Comparison of ENCODE assay signal across 21 cellular contexts in the genomic region with DNA sequence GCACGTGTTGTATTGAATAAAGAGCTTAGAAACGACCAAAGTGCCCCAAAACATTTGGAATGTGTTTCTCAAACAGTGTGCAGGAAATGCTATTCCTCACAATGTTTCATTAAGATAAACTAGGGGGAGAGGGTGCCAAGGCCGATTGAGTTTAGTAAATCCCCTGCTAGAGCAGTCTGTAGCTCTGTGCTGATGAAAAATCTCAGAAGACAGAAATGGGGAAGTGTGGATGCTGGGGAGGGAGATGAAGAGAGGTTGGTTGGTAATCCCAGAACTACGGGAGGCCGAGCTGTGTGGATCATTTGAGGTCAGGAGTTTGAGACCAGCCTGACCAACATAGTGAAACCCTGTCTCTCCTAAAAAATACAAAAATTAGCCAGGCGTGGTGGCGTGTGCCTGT.
DNase-seq lines count a peak whose midpoint lies in the region; ATAC-seq, FAIRE-seq and TF ChIP-seq lines count a peak whose summit lies in the region.
"Had no signal": no experiment of that assay in that cellular context is flagged by ENCODE, and none has a peak within 500 bp of the region (broad histone marks: within the 10 kb centered on the region; RNA-seq: fewer than 3 reads in every experiment).

No MANE protein-coding gene starts in this region.

- FAIRE-seq in GM12878 (lab: Jason Lieb, UNC): no peak
- FAIRE-seq: RCC 7860 had no signal

- H3K9me3 Mint-ChIP-seq in activated CD8-positive, alpha-beta T cell treated with anti-CD3 and anti-CD28 coated beads for 36 hours: no peaks in the 10 kb centered on the region
- no peaks in the 10 kb centered on the region for H3K9me3 Mint-ChIP-seq in activated CD8-positive, alpha-beta T cell treated with anti-CD3 and anti-CD28 coated beads, Interleukin-2, amount 10 ng/mL, durations not matched to agents 7 days and 5 days (ENCODE audit: insufficient read depth)
- H3K9me3 Mint-ChIP-seq in neural crest cell: no peaks in the 10 kb centered on the region

- TF ChIP-seq POLR2A in GM12878 (IDR thresholded peaks at IDR 0.05; ENCODE audit: low read depth, low read length): no peak
- no peak for TF ChIP-seq POLR2A in gastroesophageal sphincter (IDR thresholded peaks at IDR 0.05)

- H3K9me3 ChIP-seq in KOPT-K1 (ENCODE audit: insufficient read depth, low read length, poor library complexity, severe bottlenecking) (no peaks in the 10 kb centered on the region), GM12878 (replicated peaks; ENCODE audit: control insufficient read depth, insufficient read depth, low read length) (no peaks in the 10 kb centered on the region), gastroesophageal sphincter (no peaks in the 10 kb centered on the region)
- H3K9me3 ChIP-seq: A549, MG63 had no signal

- POLR2A ChIA-PET in activated CD8-positive, alpha-beta T cell treated with anti-CD3 and anti-CD28 coated beads for 36 hours (lab: Charles Lee): interaction anchor here (1.1 to 1.5 kb wide), 2 partner anchors 11 to 42 kb away, joined by 3 to 5 read pairs; no protein-coding TSS in a partner anchor
- POLR2A ChIA-PET in activated CD8-positive, alpha-beta T cell treated with anti-CD3 and anti-CD28 coated beads, Interleukin-2, amount 10 ng/mL, durations not matched to agents 7 days and 5 days (lab: Charles Lee): interaction anchor here (1.1 kb wide), 1 partner anchor 109 kb away, joined by 3 read pairs; no protein-coding TSS in a partner anchor
- POLR2A ChIA-PET in GM12878 (lab: Charles Lee): no interaction called here

- H3K79me2 ChIP-seq in GM12878 (ENCODE audit: control insufficient read depth, insufficient read depth, low read length): no peaks in the 10 kb centered on the region

- H3K4me1 ChIP-seq in GM12878 (ENCODE audit: control insufficient read depth, insufficient read depth, low read length) (peaks cover 35% of the 10 kb centered on the region), gastroesophageal sphincter (peaks cover 0 to 19% (median 0%) of the 10 kb centered on the region in 3 donors)
- H3K4me1 ChIP-seq: A549 had no signal

- H3K27ac ChIP-seq in KOPT-K1 (ENCODE audit: low read depth, low read length, poor library complexity, severe bottlenecking) (peak overlapping the region; percentile 29), GM12878 (ENCODE audit: control insufficient read depth, insufficient read depth) (no peak overlapping the region), gastroesophageal sphincter (no peak overlapping the region)
- H3K27ac ChIP-seq: A549, C4-2B, HL-60 had no signal

- no peak for TF ChIP-seq CTCF in activated CD8-positive, alpha-beta T cell treated with anti-CD3 and anti-CD28 coated beads for 36 hours (IDR thresholded peaks at IDR 0.05)
- no peak for TF ChIP-seq CTCF in GM12878 (IDR thresholded peaks at IDR 0.05 in 2 of 3, conservative IDR thresholded peaks at IDR 0.05 in 1 of 3; ENCODE audit: control insufficient read depth in 2 of 3, extremely low read depth in 1 of 3, insufficient read depth in 1 of 3, low read depth in 3 of 3, low read length in 3 of 3)
- TF ChIP-seq CTCF in neural crest cell (conservative IDR thresholded peaks at IDR 0.05): no peak
- no peak for TF ChIP-seq CTCF in gastroesophageal sphincter (IDR thresholded peaks at IDR 0.05)

- no peak for TF ChIP-seq RAD21 in GM12878 (IDR thresholded peaks at IDR 0.05; ENCODE audit: insufficient read depth, low read depth, low read length)

- WGBS in GM12878 (ENCODE audit: insufficient coverage, insufficient replicate concordance, low lambda C conversion rate, missing lambda C conversion rate): 30% methylated on average over 7 of the region's 7 CpGs
- 51 to 57% methylated on average over 5 to 7 of the region's 7 CpGs for WGBS in gastroesophageal sphincter (ENCODE audit: low coverage in 1 of 2), 2 donors

- in situ Hi-C loops in GM12878 (cut with MboI): no loop called here

- SMC1A ChIA-PET in GM12878 (lab: Charles Lee; ENCODE audit: uncharacterized antibody, unreplicated experiment): interaction anchor here (0.7 kb wide), 1 partner anchor 290 kb away, joined by 3 read pairs; no protein-coding TSS in a partner anchor

- TF ChIP-seq EP300 in GM12878 (IDR thresholded peaks at IDR 0.05; ENCODE audit: borderline replicate concordance in 1 of 2, control insufficient read depth in 1 of 2, low read depth in 2 of 2, low read length in 2 of 2): no peak
- no peak for TF ChIP-seq EP300 in gastroesophageal sphincter (IDR thresholded peaks at IDR 0.05)

- H3K27ac Mint-ChIP-seq in activated CD8-positive, alpha-beta T cell treated with anti-CD3 and anti-CD28 coated beads for 36 hours: peak overlapping the region; percentile 22
- H3K27ac Mint-ChIP-seq in activated CD8-positive, alpha-beta T cell treated with anti-CD3 and anti-CD28 coated beads, Interleukin-2, amount 10 ng/mL, durations not matched to agents 7 days and 5 days: no peak overlapping the region
- H3K27ac Mint-ChIP-seq in neural crest cell (ENCODE audit: unreplicated experiment): peak overlapping the region; percentile 60

- H3K4me3 ChIP-seq in GM12878 (no peak overlapping the region), gastroesophageal sphincter (no peak overlapping the region)
- H3K4me3 ChIP-seq: A549, MG63 had no signal

- no peak for ATAC-seq in activated CD8-positive, alpha-beta T cell treated with anti-CD3 and anti-CD28 coated beads for 36 hours
- ATAC-seq in activated CD8-positive, alpha-beta T cell treated with anti-CD3 and anti-CD28 coated beads, Interleukin-2, amount 10 ng/mL, durations not matched to agents 7 days and 5 days: no peak
- ATAC-seq in GM12878: no peak
- ATAC-seq in gastroesophageal sphincter: no peak
- ATAC-seq in HG02938 (IDR thresholded peaks at IDR 0.05; ENCODE audit: unreplicated experiment): no peak
- no peak for ATAC-seq in HG03342 (IDR thresholded peaks at IDR 0.05; ENCODE audit: unreplicated experiment)
- ATAC-seq: A549 had no signal

- CTCF ChIA-PET in activated CD8-positive, alpha-beta T cell treated with anti-CD3 and anti-CD28 coated beads for 36 hours (lab: Charles Lee): interaction anchor here (0.7 to 1.1 kb wide), 3 partner anchors 9 to 207 kb away, joined by 3 to 4 read pairs (median 3); no protein-coding TSS in a partner anchor
- CTCF ChIA-PET in activated CD8-positive, alpha-beta T cell treated with anti-CD3 and anti-CD28 coated beads, Interleukin-2, amount 10 ng/mL, durations not matched to agents 7 days and 5 days (lab: Charles Lee): interaction anchor here (0.8 to 1.7 kb wide), 8 partner anchors 9 to 208 kb away, joined by 3 to 8 read pairs (median 3); a partner anchor contains a TSS
- CTCF ChIA-PET in GM12878 (lab: Yijun Ruan, JAX): interaction anchor here (1.0 to 1.1 kb wide), 2 partner anchors 9 to 209 kb away, joined by 3 to 4 read pairs; no protein-coding TSS in a partner anchor

- H3K27me3 ChIP-seq in GM12878 (replicated peaks in 1 of 2; ENCODE audit: control insufficient read depth in 2 of 2, insufficient read depth in 2 of 2, low read length in 1 of 2) (no peaks in the 10 kb centered on the region), gastroesophageal sphincter (peaks cover 6% of the 10 kb centered on the region)

- H3K9ac ChIP-seq in GM12878 (ENCODE audit: control insufficient read depth, insufficient read depth, low read length): no peak overlapping the region

- no peak overlapping the region for H3K4me3 Mint-ChIP-seq in activated CD8-positive, alpha-beta T cell treated with anti-CD3 and anti-CD28 coated beads for 36 hours
- no peak overlapping the region for H3K4me3 Mint-ChIP-seq in activated CD8-positive, alpha-beta T cell treated with anti-CD3 and anti-CD28 coated beads, Interleukin-2, amount 10 ng/mL, durations not matched to agents 7 days and 5 days
- H3K4me3 Mint-ChIP-seq in neural crest cell: peak overlapping the region; percentile 32

- RAD21 ChIA-PET in GM12878 (lab: Charles Lee; ENCODE audit: unreplicated experiment): interaction anchor here (1.4 kb wide), 1 partner anchor 67 kb away, joined by 3 read pairs; no protein-coding TSS in a partner anchor

- DNase-seq in activated CD8-positive, alpha-beta T cell treated with anti-CD3 and anti-CD28 coated beads for 36 hours: no peak
- no peak for DNase-seq in activated CD8-positive, alpha-beta T cell treated with anti-CD3 and anti-CD28 coated beads, Interleukin-2, amount 10 ng/mL, durations not matched to agents 7 days and 5 days
- no peak for DNase-seq in GM12878 (ENCODE audit: low read depth, low spot score)
- DNase-seq in neural crest cell (ENCODE audit: low read depth, low spot score): no peak
- DNase-seq: DND-41, GDM1, GOT3, KBM-7, MG63, NCI-H1092 treated with DMSO at 0.1 percent for 48 hours, NCI-H1694 treated with DMSO at 0.1 percent for 48 hours, NCI-H774, SHP77 had no signal

- no peaks in the 10 kb centered on the region for H4K20me1 ChIP-seq in GM12878 (ENCODE audit: control insufficient read depth, insufficient read depth)

- H3K4me2 ChIP-seq in GM12878 (ENCODE audit: control insufficient read depth, insufficient read depth): no peak overlapping the region
- H3K4me2 ChIP-seq: A549 had no signal

- H3K36me3 ChIP-seq in KOPT-K1 (ENCODE audit: insufficient read depth, low read length): no peaks in the 10 kb centered on the region
- H3K36me3 ChIP-seq in GM12878 (ENCODE audit: control insufficient read depth in 2 of 2, insufficient read depth in 2 of 2, low read length in 1 of 2): no peaks in the 10 kb centered on the region
- no peaks in the 10 kb centered on the region for H3K36me3 ChIP-seq in gastroesophageal sphincter
- H3K36me3 ChIP-seq: MG63 had no signal

- peaks cover 45% of the 10 kb centered on the region for H3K4me1 Mint-ChIP-seq in activated CD8-positive, alpha-beta T cell treated with anti-CD3 and anti-CD28 coated beads for 36 hours (ENCODE audit: low read depth)
- peaks cover 52% of the 10 kb centered on the region for H3K4me1 Mint-ChIP-seq in activated CD8-positive, alpha-beta T cell treated with anti-CD3 and anti-CD28 coated beads, Interleukin-2, amount 10 ng/mL, durations not matched to agents 7 days and 5 days (ENCODE audit: low read depth)
- H3K4me1 Mint-ChIP-seq in neural crest cell: peaks cover 32% of the 10 kb centered on the region

- H3K36me3 Mint-ChIP-seq in activated CD8-positive, alpha-beta T cell treated with anti-CD3 and anti-CD28 coated beads for 36 hours (ENCODE audit: low read depth): no peaks in the 10 kb centered on the region
- H3K36me3 Mint-ChIP-seq in activated CD8-positive, alpha-beta T cell treated with anti-CD3 and anti-CD28 coated beads, Interleukin-2, amount 10 ng/mL, durations not matched to agents 7 days and 5 days (ENCODE audit: low read depth): no peaks in the 10 kb centered on the region
- no peaks in the 10 kb centered on the region for H3K36me3 Mint-ChIP-seq in neural crest cell (ENCODE audit: low read depth)

- H3K27me3 Mint-ChIP-seq in activated CD8-positive, alpha-beta T cell treated with anti-CD3 and anti-CD28 coated beads for 36 hours: no peaks in the 10 kb centered on the region
- H3K27me3 Mint-ChIP-seq in activated CD8-positive, alpha-beta T cell treated with anti-CD3 and anti-CD28 coated beads, Interleukin-2, amount 10 ng/mL, durations not matched to agents 7 days and 5 days (ENCODE audit: low read depth): no peaks in the 10 kb centered on the region
- H3K27me3 Mint-ChIP-seq in neural crest cell (ENCODE audit: low read depth): peaks cover 15% of the 10 kb centered on the region

- no TSS peak for BruUV-seq in GM12878 (replicated peaks; lab: Mats Ljungman, UMichigan)

- no peak overlapping the region for H2AFZ ChIP-seq in GM12878 (ENCODE audit: control insufficient read depth, low read depth, low read length)

- intact Hi-C loops in activated CD8-positive, alpha-beta T cell treated with anti-CD3 and anti-CD28 coated beads for 36 hours (cut with micrococcal nuclease): loop anchor here (5.0 to 10.0 kb wide), 2 partner anchors 118 to 211 kb away; no protein-coding TSS in a partner anchor
- intact Hi-C loops in GM12878 (cut with micrococcal nuclease; ENCODE audit: unreplicated experiment): loop anchor here (5.0 kb wide), 2 partner anchors 208 to 398 kb away; no protein-coding TSS in a partner anchor
